ENCODE assay signal across 2 cellular contexts in the genomic region with DNA sequence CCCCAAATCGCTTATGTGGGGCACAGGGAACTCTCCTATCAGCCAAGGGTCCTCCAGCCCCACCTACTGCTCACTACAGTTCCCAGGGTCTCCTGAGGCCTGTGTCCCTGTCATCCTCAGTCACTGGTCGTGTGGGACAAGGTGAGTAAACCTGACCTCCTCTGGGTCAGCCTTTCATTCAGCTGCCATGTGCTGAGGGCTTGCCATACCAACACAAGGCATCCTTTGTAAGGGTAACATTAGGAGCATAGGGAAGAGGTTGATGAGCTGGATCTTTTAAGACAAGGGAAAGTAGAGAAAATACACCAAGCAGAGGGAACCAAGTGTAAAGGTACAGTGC.
A peak's percentile ranks its signal among the peaks of the same experiment; 100 is the strongest.
TF ChIP-seq lines count a peak whose summit lies in the region.

No MANE protein-coding gene starts in this region.

TF ChIP-seq in HEK293T, 16 proteins besides CTCF, POLR2A, EP300 and RAD21:
- TF ChIP-seq ELF4 (IDR thresholded peaks at IDR 0.05) (peak; percentile 44; the same call in 1 of the 2 replicates), FOXK2 (IDR thresholded peaks at IDR 0.05) (no peak), LEF1 (IDR thresholded peaks at IDR 0.05; ENCODE audit: borderline replicate concordance) (no peak), TARDBP (IDR thresholded peaks at IDR 0.05) (no peak)

TF ChIP-seq in GM12878, 131 proteins besides CTCF, POLR2A, EP300 and RAD21:
- TF ChIP-seq TCF7 (IDR thresholded peaks at IDR 0.05; ENCODE audit: borderline replicate concordance) (no peak), POLR2AphosphoS5 (IDR thresholded peaks at IDR 0.05; ENCODE audit: low read length) (peak; percentile 59), PML (IDR thresholded peaks at IDR 0.05; ENCODE audit: low read length) (peak; percentile 55; the same call in 1 of the 2 replicates), SMAD5 (IDR thresholded peaks at IDR 0.05; ENCODE audit: low read depth) (peak; percentile 13; the same call in 1 of the 2 replicates)
